21 cellular contexts compared by ENCODE assay signal in the genomic region with DNA sequence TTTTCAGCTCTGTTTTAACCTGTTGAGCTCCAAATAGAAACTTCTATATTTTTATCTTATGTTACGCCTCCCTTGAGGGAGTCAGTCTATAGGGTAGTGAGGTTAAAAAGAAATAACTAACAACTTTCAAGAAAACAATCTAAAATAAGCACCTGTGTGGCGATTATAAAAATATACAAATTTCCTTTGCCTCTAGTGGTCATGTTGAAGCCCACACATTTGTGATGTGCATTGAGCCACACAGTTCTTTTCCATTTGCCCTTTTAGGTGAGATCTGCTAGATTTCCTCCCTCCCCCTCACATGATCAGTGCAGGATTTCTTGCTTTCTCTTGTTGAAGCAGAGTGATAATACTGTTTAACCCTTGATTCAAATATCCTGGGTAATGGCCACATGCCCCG.
A peak's percentile ranks its signal among the peaks of the same experiment; 100 is the strongest.
DNase-seq lines count a peak whose midpoint lies in the region; ATAC-seq, FAIRE-seq and TF ChIP-seq lines count a peak whose summit lies in the region.
"Had no signal": no experiment of that assay in that cellular context is flagged by ENCODE, and none has a peak within 500 bp of the region (broad histone marks: within the 10 kb centered on the region; RNA-seq: fewer than 3 reads in every experiment).

No MANE protein-coding gene starts in this region.

- no peak overlapping the region for H3K4me2 ChIP-seq in K562 (ENCODE audit: insufficient read depth, low read length)
- H3K4me2 ChIP-seq: SK-N-SH had no signal

- H3K4me1 ChIP-seq in K562 (replicated peaks in 1 of 2; ENCODE audit: control insufficient read depth in 2 of 2, insufficient read depth in 2 of 2, low read length in 2 of 2) (peaks cover 11 to 16% of the 10 kb centered on the region in 2 experiments), right atrium auricular region (no peaks in the 10 kb centered on the region), Peyer's patch (peaks cover 0 to 12% (median 0%) of the 10 kb centered on the region in 4 donors)

- no peaks in the 10 kb centered on the region for H3K27me3 ChIP-seq in K562 (ENCODE audit: control insufficient read depth in 2 of 2, insufficient read depth in 2 of 2, low read length in 2 of 2)
- no peaks in the 10 kb centered on the region for H3K27me3 ChIP-seq in right atrium auricular region
- H3K27me3 ChIP-seq in Peyer's patch = no peaks in the 10 kb centered on the region

- H3K4me3 ChIP-seq in K562 (no peak overlapping the region), right atrium auricular region (no peak overlapping the region), Peyer's patch (no peak overlapping the region)

- no peak overlapping the region for H3K4me3 Mint-ChIP-seq in activated CD8-positive, alpha-beta T cell treated with anti-CD3 and anti-CD28 coated beads for 36 hours
- no peak overlapping the region for H3K4me3 Mint-ChIP-seq in activated CD8-positive, alpha-beta T cell treated with anti-CD3 and anti-CD28 coated beads, Interleukin-2, amount 10 ng/mL, durations not matched to agents 7 days and 5 days
- H3K4me3 Mint-ChIP-seq: CD14-positive monocyte had no signal

- no peaks in the 10 kb centered on the region for H4K20me1 ChIP-seq in K562 (replicated peaks; ENCODE audit: control insufficient read depth, insufficient read depth, low read length)

- H3K9me1 ChIP-seq in K562 (ENCODE audit: control insufficient read depth, insufficient read depth, low read length) = no peaks in the 10 kb centered on the region

- no peaks in the 10 kb centered on the region for H3K79me2 ChIP-seq in K562 (ENCODE audit: control insufficient read depth, insufficient read depth, low read length)

- H3K9ac ChIP-seq in K562 (ENCODE audit: insufficient read depth in 1 of 2, low read depth in 2 of 2, low read length in 2 of 2) = no peak overlapping the region
- H3K9ac ChIP-seq: SK-N-SH had no signal

- no TSS peak for BruUV-seq in K562 (replicated peaks; lab: Mats Ljungman, UMichigan)

- H3K9me3 ChIP-seq in KOPT-K1 (ENCODE audit: insufficient read depth, low read length, poor library complexity, severe bottlenecking) = no peaks in the 10 kb centered on the region
- H3K9me3 ChIP-seq in K562 (replicated peaks; ENCODE audit: control insufficient read depth, insufficient read depth, low read depth, low read length) = no peaks in the 10 kb centered on the region; the same call in 1 of the 2 replicates
- no peaks in the 10 kb centered on the region for H3K9me3 ChIP-seq in right atrium auricular region
- H3K9me3 ChIP-seq in Peyer's patch = no peaks in the 10 kb centered on the region
- H3K9me3 ChIP-seq: SK-N-SH had no signal

- TF ChIP-seq POLR2A in K562 (conservative IDR thresholded peaks at IDR 0.05) = no peak
- TF ChIP-seq POLR2A in Peyer's patch (IDR thresholded peaks at IDR 0.05) = no peak

- no peaks in the 10 kb centered on the region for H3K9me3 Mint-ChIP-seq in activated CD8-positive, alpha-beta T cell treated with anti-CD3 and anti-CD28 coated beads for 36 hours
- H3K9me3 Mint-ChIP-seq in activated CD8-positive, alpha-beta T cell treated with anti-CD3 and anti-CD28 coated beads, Interleukin-2, amount 10 ng/mL, durations not matched to agents 7 days and 5 days (ENCODE audit: insufficient read depth) = no peaks in the 10 kb centered on the region
- H3K9me3 Mint-ChIP-seq: CD14-positive monocyte had no signal

- in situ Hi-C loops in K562 (cut with MboI) = no loop called here

- no peak overlapping the region for H3K27ac Mint-ChIP-seq in activated CD8-positive, alpha-beta T cell treated with anti-CD3 and anti-CD28 coated beads for 36 hours
- no peak overlapping the region for H3K27ac Mint-ChIP-seq in activated CD8-positive, alpha-beta T cell treated with anti-CD3 and anti-CD28 coated beads, Interleukin-2, amount 10 ng/mL, durations not matched to agents 7 days and 5 days
- H3K27ac Mint-ChIP-seq: CD14-positive monocyte had no signal

- POLR2A ChIA-PET in activated CD8-positive, alpha-beta T cell treated with anti-CD3 and anti-CD28 coated beads for 36 hours (lab: Charles Lee) = interaction anchor here (0.7 kb wide), 1 partner anchor 771 kb away, joined by 3 read pairs; no protein-coding TSS in a partner anchor
- POLR2A ChIA-PET in activated CD8-positive, alpha-beta T cell treated with anti-CD3 and anti-CD28 coated beads, Interleukin-2, amount 10 ng/mL, durations not matched to agents 7 days and 5 days (lab: Charles Lee) = no interaction called here
- POLR2A ChIA-PET in K562 (lab: Yijun Ruan, JAX) = no interaction called here

- FAIRE-seq in K562 (lab: Jason Lieb, UNC) = no peak
- FAIRE-seq: GM12892, HTR-8/SVneo had no signal

- TF ChIP-seq EP300 in K562 (IDR thresholded peaks at IDR 0.05; ENCODE audit: low read length) = no peak

- H3K36me3 ChIP-seq in KOPT-K1 (ENCODE audit: insufficient read depth, low read length) = no peaks in the 10 kb centered on the region
- H3K36me3 ChIP-seq in K562 (ENCODE audit: control insufficient read depth, insufficient read depth, low read length) = no peaks in the 10 kb centered on the region
- H3K36me3 ChIP-seq in right atrium auricular region = no peaks in the 10 kb centered on the region
- H3K36me3 ChIP-seq in Peyer's patch = no peaks in the 10 kb centered on the region

- H3K27ac ChIP-seq in KOPT-K1 (ENCODE audit: low read depth, low read length, poor library complexity, severe bottlenecking) = peak overlapping the region; percentile 16
- H3K27ac ChIP-seq in K562 (ENCODE audit: extremely low read depth, low read depth, low read length) = no peak overlapping the region
- H3K27ac ChIP-seq in right atrium auricular region = no peak overlapping the region
- no peak overlapping the region for H3K27ac ChIP-seq in Peyer's patch

- no peaks in the 10 kb centered on the region for H3K27me3 Mint-ChIP-seq in activated CD8-positive, alpha-beta T cell treated with anti-CD3 and anti-CD28 coated beads for 36 hours
- no peaks in the 10 kb centered on the region for H3K27me3 Mint-ChIP-seq in activated CD8-positive, alpha-beta T cell treated with anti-CD3 and anti-CD28 coated beads, Interleukin-2, amount 10 ng/mL, durations not matched to agents 7 days and 5 days (ENCODE audit: low read depth)

- ATAC-seq in activated CD8-positive, alpha-beta T cell treated with anti-CD3 and anti-CD28 coated beads for 36 hours = no peak
- ATAC-seq in activated CD8-positive, alpha-beta T cell treated with anti-CD3 and anti-CD28 coated beads, Interleukin-2, amount 10 ng/mL, durations not matched to agents 7 days and 5 days = no peak
- ATAC-seq in K562 = no peak
- no peak for ATAC-seq in GM21825 (IDR thresholded peaks at IDR 0.05; ENCODE audit: unreplicated experiment)

- peak overlapping the region; percentile 70; the same call in 1 of the 2 replicates for H2AFZ ChIP-seq in K562 (ENCODE audit: low read depth, low read length)

- intact Hi-C loops in activated CD8-positive, alpha-beta T cell treated with anti-CD3 and anti-CD28 coated beads for 36 hours (cut with micrococcal nuclease) = no loop called here
- intact Hi-C loops in K562 (cut with micrococcal nuclease) = no loop called here

- WGBS in K562 (ENCODE audit: insufficient coverage, low coverage, missing lambda C conversion rate) = 93% methylated on average over 3 of the region's 3 CpGs

- CTCF ChIA-PET in activated CD8-positive, alpha-beta T cell treated with anti-CD3 and anti-CD28 coated beads for 36 hours (lab: Charles Lee) = no interaction called here
- CTCF ChIA-PET in activated CD8-positive, alpha-beta T cell treated with anti-CD3 and anti-CD28 coated beads, Interleukin-2, amount 10 ng/mL, durations not matched to agents 7 days and 5 days (lab: Charles Lee) = interaction anchor here (1.5 kb wide), 1 partner anchor 15 kb away, joined by 4 read pairs; no protein-coding TSS in a partner anchor
- CTCF ChIA-PET in K562 (lab: Yijun Ruan, JAX; ENCODE audit: low intra/inter-chr PET ratio) = no interaction called here

- peak; percentile 15 for DNase-seq in activated CD8-positive, alpha-beta T cell treated with anti-CD3 and anti-CD28 coated beads for 36 hours
- no peak for DNase-seq in activated CD8-positive, alpha-beta T cell treated with anti-CD3 and anti-CD28 coated beads, Interleukin-2, amount 10 ng/mL, durations not matched to agents 7 days and 5 days
- no peak for DNase-seq in K562 (ENCODE audit: extremely low read depth in 1 of 4, low spot score in 3 of 4)
- DNase-seq in right atrium auricular region (ENCODE audit: low spot score) = no peak
- DNase-seq in NCI-H748 treated with DMSO at 0.1 percent for 48 hours (lab: John Stamatoyannopoulos, UW) = no peak
- DNase-seq in Peyer's patch = no peak
- DNase-seq: COR-L47, DMS153, H7, NCI-H1048, NCI-H146, NCI-H2081 treated with DMSO at 0.1 percent for 48 hours, NCI-H345, NCI-H526 treated with DMSO at 0.1 percent for 48 hours, Right ventricle myocardium superior, SK-N-SH had no signal

- no peak for TF ChIP-seq RAD21 in K562 (CRISPR knock-in tag; conservative IDR thresholded peaks at IDR 0.05 in 1 of 2, IDR thresholded peaks at IDR 0.05 in 1 of 2)

- peaks cover 11% of the 10 kb centered on the region for H3K4me1 Mint-ChIP-seq in activated CD8-positive, alpha-beta T cell treated with anti-CD3 and anti-CD28 coated beads for 36 hours (ENCODE audit: low read depth)
- no peaks in the 10 kb centered on the region for H3K4me1 Mint-ChIP-seq in activated CD8-positive, alpha-beta T cell treated with anti-CD3 and anti-CD28 coated beads, Interleukin-2, amount 10 ng/mL, durations not matched to agents 7 days and 5 days (ENCODE audit: low read depth)

- peak; percentile 13 for TF ChIP-seq CTCF in activated CD8-positive, alpha-beta T cell treated with anti-CD3 and anti-CD28 coated beads for 36 hours (IDR thresholded peaks at IDR 0.05)
- TF ChIP-seq CTCF in K562 (IDR thresholded peaks at IDR 0.05 in 2 of 3, conservative IDR thresholded peaks at IDR 0.05 in 1 of 3; ENCODE audit: insufficient read depth in 2 of 3, low read depth in 1 of 3, low read length in 3 of 3) (no peak), right atrium auricular region (IDR thresholded peaks at IDR 0.05) (no peak), Peyer's patch (IDR thresholded peaks at IDR 0.05) (no peak)

- no peaks in the 10 kb centered on the region for H3K36me3 Mint-ChIP-seq in activated CD8-positive, alpha-beta T cell treated with anti-CD3 and anti-CD28 coated beads for 36 hours (ENCODE audit: low read depth)
- no peaks in the 10 kb centered on the region for H3K36me3 Mint-ChIP-seq in activated CD8-positive, alpha-beta T cell treated with anti-CD3 and anti-CD28 coated beads, Interleukin-2, amount 10 ng/mL, durations not matched to agents 7 days and 5 days (ENCODE audit: low read depth)
- H3K36me3 Mint-ChIP-seq: CD14-positive monocyte had no signal

TF ChIP-seq in K562, 482 proteins besides CTCF, POLR2A, EP300 and RAD21:
- TF ChIP-seq SMAD4 (CRISPR knock-in tag; conservative IDR thresholded peaks at IDR 0.05) (no peak), L3MBTL2 (IDR thresholded peaks at IDR 0.05) (no peak), NR1H2 (CRISPR knock-in tag; IDR thresholded peaks at IDR 0.05) (no peak), ESRRB (CRISPR knock-in tag; IDR thresholded peaks at IDR 0.05; ENCODE audit: borderline replicate concordance) (no peak), HNRNPUL1 (IDR thresholded peaks at IDR 0.05; ENCODE audit: low read length) (no peak), ZNF766 (CRISPR knock-in tag; conservative IDR thresholded peaks at IDR 0.05) (no peak), FOXK2 (conservative IDR thresholded peaks at IDR 0.05 in 1 of 2, IDR thresholded peaks at IDR 0.05 in 1 of 2; ENCODE audit: low read depth in 2 of 2) (no peak)
